1 cellular context compared by ENCODE assay signal in the genomic region with DNA sequence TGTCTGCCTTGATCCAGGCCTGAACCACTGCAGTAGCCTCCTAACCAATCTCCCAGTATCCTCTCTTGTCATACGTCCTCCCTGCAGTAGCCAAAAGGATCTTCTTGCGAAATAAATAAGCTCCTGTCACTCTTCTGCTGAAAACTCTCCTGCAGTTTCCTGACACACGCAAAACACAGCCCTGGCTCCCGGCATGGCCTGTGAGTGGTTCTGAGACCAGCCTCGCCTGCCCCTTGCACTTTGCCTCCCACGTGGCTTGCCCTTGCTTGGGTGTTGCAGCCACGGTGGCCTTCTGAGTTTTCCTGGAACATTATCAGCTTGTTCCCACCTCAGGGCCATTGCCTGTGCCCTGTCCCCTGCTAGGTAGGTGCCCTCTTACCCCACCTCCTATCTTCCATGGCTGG.
A peak's percentile ranks its signal among the peaks of the same experiment; 100 is the strongest.
TF ChIP-seq lines count a peak whose summit lies in the region.

No MANE protein-coding gene starts in this region.

TF ChIP-seq in HepG2, 621 proteins besides CTCF, POLR2A, EP300 and RAD21 (continued from another document and continues in another):
- TF ChIP-seq ARID5B (CRISPR knock-in tag; IDR thresholded peaks at IDR 0.05) (peak; percentile 78), ZNF597 (CRISPR knock-in tag; IDR thresholded peaks at IDR 0.05) (no peak), HES4 (CRISPR knock-in tag; IDR thresholded peaks at IDR 0.05; ENCODE audit: borderline replicate concordance) (peak; percentile 78; the same call in 1 of the 2 replicates), BRD4 (CRISPR knock-in tag; IDR thresholded peaks at IDR 0.05) (no peak), ZNF605 (CRISPR knock-in tag; IDR thresholded peaks at IDR 0.05) (peak; percentile 80), SRF (IDR thresholded peaks at IDR 0.05; ENCODE audit: low read depth, low read length) (no peak), ZSCAN25 (CRISPR knock-in tag; IDR thresholded peaks at IDR 0.05) (no peak), MIER3 (CRISPR knock-in tag; IDR thresholded peaks at IDR 0.05; ENCODE audit: borderline replicate concordance) (peak; percentile 81; the same call in 1 of the 2 replicates), SRY (CRISPR knock-in tag; IDR thresholded peaks at IDR 0.05) (no peak), ZNF569 (CRISPR knock-in tag; IDR thresholded peaks at IDR 0.05; ENCODE audit: borderline replicate concordance) (no peak), SMARCE1 (IDR thresholded peaks at IDR 0.05; ENCODE audit: borderline replicate concordance) (no peak), RXRB (CRISPR knock-in tag; IDR thresholded peaks at IDR 0.05; ENCODE audit: borderline replicate concordance) (peak; percentile 81), SAFB2 (CRISPR knock-in tag; IDR thresholded peaks at IDR 0.05; ENCODE audit: borderline replicate concordance, low read depth) (no peak), HNRNPL (IDR thresholded peaks at IDR 0.05; ENCODE audit: low read depth, low read length) (no peak), ZNF432 (CRISPR knock-in tag; IDR thresholded peaks at IDR 0.05; ENCODE audit: borderline replicate concordance) (no peak), SSRP1 (CRISPR knock-in tag; IDR thresholded peaks at IDR 0.05) (no peak), ONECUT2 (CRISPR knock-in tag; IDR thresholded peaks at IDR 0.05) (no peak), RORA (CRISPR knock-in tag; IDR thresholded peaks at IDR 0.05) (no peak), POGK (CRISPR knock-in tag; conservative IDR thresholded peaks at IDR 0.05) (peak; percentile 62), ZNF598 (CRISPR knock-in tag; IDR thresholded peaks at IDR 0.05; ENCODE audit: borderline replicate concordance) (peak; percentile 58; the same call in 1 of the 2 replicates), BRCA1 (CRISPR knock-in tag; IDR thresholded peaks at IDR 0.05) (no peak), THAP9 (CRISPR knock-in tag; IDR thresholded peaks at IDR 0.05; ENCODE audit: borderline replicate concordance) (peak; percentile 47; the same call in 1 of the 2 replicates), SPEN (CRISPR knock-in tag; IDR thresholded peaks at IDR 0.05; ENCODE audit: low read depth) (peak; percentile 69; the same call in 1 of the 2 replicates), NFIB (CRISPR knock-in tag; IDR thresholded peaks at IDR 0.05; ENCODE audit: borderline replicate concordance) (no peak), KMT2A (CRISPR knock-in tag; IDR thresholded peaks at IDR 0.05) (0 out of 2 replicates have a peak, but pooled peaks have one; percentile 44), TEF (CRISPR knock-in tag; IDR thresholded peaks at IDR 0.05) (no peak), ZNF83 (CRISPR knock-in tag; IDR thresholded peaks at IDR 0.05; ENCODE audit: borderline replicate concordance) (no peak), SMAD9 (CRISPR knock-in tag; IDR thresholded peaks at IDR 0.05) (no peak), GTF2F1 (IDR thresholded peaks at IDR 0.05; ENCODE audit: low read length) (no peak), ZNF24 (IDR thresholded peaks at IDR 0.05) (no peak), CENPBD1 (CRISPR knock-in tag; IDR thresholded peaks at IDR 0.05; ENCODE audit: borderline replicate concordance, low read depth) (no peak), ZNF841 (CRISPR knock-in tag; IDR thresholded peaks at IDR 0.05; ENCODE audit: borderline replicate concordance) (no peak), ZFY (CRISPR knock-in tag; IDR thresholded peaks at IDR 0.05) (peak; percentile 88), KDM5A (IDR thresholded peaks at IDR 0.05; ENCODE audit: borderline replicate concordance, low read length) (no peak), ZNF547 (CRISPR knock-in tag; IDR thresholded peaks at IDR 0.05) (no peak), HOXA5 (CRISPR knock-in tag; IDR thresholded peaks at IDR 0.05) (peak; percentile 86), HMG20A (CRISPR knock-in tag; IDR thresholded peaks at IDR 0.05; ENCODE audit: borderline replicate concordance) (peak; percentile 51; the same call in 1 of the 2 replicates), GATA4 (IDR thresholded peaks at IDR 0.05; ENCODE audit: borderline replicate concordance, low read depth) (no peak), KDM5B (CRISPR knock-in tag; IDR thresholded peaks at IDR 0.05; ENCODE audit: borderline replicate concordance) (peak; percentile 87; the same call in 1 of the 2 replicates), ZNF543 (CRISPR knock-in tag; IDR thresholded peaks at IDR 0.05) (no peak), ZSCAN29 (CRISPR knock-in tag; conservative IDR thresholded peaks at IDR 0.05) (no peak)
- TF ChIP-seq, protein P1, sequence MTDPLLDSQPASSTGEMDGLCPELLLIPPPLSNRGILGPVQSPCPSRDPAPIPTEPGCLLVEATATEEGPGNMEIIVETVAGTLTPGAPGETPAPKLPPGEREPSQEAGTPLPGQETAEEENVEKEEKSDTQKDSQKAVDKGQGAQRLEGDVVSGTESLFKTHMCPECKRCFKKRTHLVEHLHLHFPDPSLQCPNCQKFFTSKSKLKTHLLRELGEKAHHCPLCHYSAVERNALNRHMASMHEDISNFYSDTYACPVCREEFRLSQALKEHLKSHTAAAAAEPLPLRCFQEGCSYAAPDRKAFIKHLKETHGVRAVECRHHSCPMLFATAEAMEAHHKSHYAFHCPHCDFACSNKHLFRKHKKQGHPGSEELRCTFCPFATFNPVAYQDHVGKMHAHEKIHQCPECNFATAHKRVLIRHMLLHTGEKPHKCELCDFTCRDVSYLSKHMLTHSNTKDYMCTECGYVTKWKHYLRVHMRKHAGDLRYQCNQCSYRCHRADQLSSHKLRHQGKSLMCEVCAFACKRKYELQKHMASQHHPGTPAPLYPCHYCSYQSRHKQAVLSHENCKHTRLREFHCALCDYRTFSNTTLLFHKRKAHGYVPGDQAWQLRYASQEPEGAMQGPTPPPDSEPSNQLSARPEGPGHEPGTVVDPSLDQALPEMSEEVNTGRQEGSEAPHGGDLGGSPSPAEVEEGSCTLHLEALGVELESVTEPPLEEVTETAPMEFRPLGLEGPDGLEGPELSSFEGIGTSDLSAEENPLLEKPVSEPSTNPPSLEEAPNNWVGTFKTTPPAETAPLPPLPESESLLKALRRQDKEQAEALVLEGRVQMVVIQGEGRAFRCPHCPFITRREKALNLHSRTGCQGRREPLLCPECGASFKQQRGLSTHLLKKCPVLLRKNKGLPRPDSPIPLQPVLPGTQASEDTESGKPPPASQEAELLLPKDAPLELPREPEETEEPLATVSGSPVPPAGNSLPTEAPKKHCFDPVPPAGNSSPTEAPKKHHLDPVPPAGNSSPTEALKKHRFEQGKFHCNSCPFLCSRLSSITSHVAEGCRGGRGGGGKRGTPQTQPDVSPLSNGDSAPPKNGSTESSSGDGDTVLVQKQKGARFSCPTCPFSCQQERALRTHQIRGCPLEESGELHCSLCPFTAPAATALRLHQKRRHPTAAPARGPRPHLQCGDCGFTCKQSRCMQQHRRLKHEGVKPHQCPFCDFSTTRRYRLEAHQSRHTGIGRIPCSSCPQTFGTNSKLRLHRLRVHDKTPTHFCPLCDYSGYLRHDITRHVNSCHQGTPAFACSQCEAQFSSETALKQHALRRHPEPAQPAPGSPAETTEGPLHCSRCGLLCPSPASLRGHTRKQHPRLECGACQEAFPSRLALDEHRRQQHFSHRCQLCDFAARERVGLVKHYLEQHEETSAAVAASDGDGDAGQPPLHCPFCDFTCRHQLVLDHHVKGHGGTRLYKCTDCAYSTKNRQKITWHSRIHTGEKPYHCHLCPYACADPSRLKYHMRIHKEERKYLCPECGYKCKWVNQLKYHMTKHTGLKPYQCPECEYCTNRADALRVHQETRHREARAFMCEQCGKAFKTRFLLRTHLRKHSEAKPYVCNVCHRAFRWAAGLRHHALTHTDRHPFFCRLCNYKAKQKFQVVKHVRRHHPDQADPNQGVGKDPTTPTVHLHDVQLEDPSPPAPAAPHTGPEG (CRISPR knock-in tag; IDR thresholded peaks at IDR 0.05), result peak; percentile 45; the same call in 1 of the 2 replicates
- TF ChIP-seq, protein P2, sequence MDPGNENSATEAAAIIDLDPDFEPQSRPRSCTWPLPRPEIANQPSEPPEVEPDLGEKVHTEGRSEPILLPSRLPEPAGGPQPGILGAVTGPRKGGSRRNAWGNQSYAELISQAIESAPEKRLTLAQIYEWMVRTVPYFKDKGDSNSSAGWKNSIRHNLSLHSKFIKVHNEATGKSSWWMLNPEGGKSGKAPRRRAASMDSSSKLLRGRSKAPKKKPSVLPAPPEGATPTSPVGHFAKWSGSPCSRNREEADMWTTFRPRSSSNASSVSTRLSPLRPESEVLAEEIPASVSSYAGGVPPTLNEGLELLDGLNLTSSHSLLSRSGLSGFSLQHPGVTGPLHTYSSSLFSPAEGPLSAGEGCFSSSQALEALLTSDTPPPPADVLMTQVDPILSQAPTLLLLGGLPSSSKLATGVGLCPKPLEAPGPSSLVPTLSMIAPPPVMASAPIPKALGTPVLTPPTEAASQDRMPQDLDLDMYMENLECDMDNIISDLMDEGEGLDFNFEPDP (CRISPR knock-in tag; conservative IDR thresholded peaks at IDR 0.05), result no peak
- TF ChIP-seq, protein P3, sequence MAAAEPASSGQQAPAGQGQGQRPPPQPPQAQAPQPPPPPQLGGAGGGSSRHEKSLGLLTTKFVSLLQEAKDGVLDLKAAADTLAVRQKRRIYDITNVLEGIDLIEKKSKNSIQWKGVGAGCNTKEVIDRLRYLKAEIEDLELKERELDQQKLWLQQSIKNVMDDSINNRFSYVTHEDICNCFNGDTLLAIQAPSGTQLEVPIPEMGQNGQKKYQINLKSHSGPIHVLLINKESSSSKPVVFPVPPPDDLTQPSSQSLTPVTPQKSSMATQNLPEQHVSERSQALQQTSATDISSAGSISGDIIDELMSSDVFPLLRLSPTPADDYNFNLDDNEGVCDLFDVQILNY (CRISPR knock-in tag; conservative IDR thresholded peaks at IDR 0.05), result no peak
